21 cellular contexts compared by ENCODE assay signal in genomic region chr5:133658327-133658726, GRCh38. TPM values are rescaled to one million over a fixed set of nuclear protein-coding genes. Genes with fewer than 3 reads are reported as not detected.
"Had no signal": no experiment of that assay in that cellular context is flagged by ENCODE, and none has a peak within 500 bp of the region (broad histone marks: within the 10 kb centered on the region; RNA-seq: fewer than 3 reads in every experiment).

No MANE protein-coding gene starts in this region.

- DNase-seq: activated gamma-delta T cell treated with Interleukin-2 at 50 U/mL for 16 hours; activated T-cell treated with anti-CD3 and anti-CD28 coated beads, Interleukin-2, amount 50 U/mL, for 1 hour; adrenal gland; central memory CD4-positive, alpha-beta T cell; dermis blood vessel endothelial cell; effector CD8-positive, alpha-beta T cell; erythroblast; foreskin fibroblast; lower lobe of right lung; naive thymus-derived CD4-positive, alpha-beta T cell; posterior cingulate gyrus; right lobe of liver; stimulated activated CD4-positive, alpha-beta T cell treated with anti-CD3 and anti-CD28 coated beads, Interleukin-1b, Interleukin-23, amount 100 ng/mL, for 48 hours; stimulated activated naive CD8-positive, alpha-beta T cell treated with anti-CD3 and anti-CD28 coated beads, Interleukin-15, amount 100 ng/mL, for 72 hours; tibial artery had no signal

- H3K36me3 Mint-ChIP-seq: activated naive CD8-positive, alpha-beta T cell; naive thymus-derived CD4-positive, alpha-beta T cell; neural progenitor cell; WTC11 had no signal

- ATAC-seq: left lobe of liver; lower lobe of right lung; naive thymus-derived CD4-positive, alpha-beta T cell; right lobe of liver; stimulated activated naive CD8-positive, alpha-beta T cell treated with anti-CD3 and anti-CD28 coated beads, Interleukin-15, amount 100 ng/mL, for 72 hours; WTC11 had no signal

- H3K27ac Mint-ChIP-seq: activated naive CD8-positive, alpha-beta T cell; naive thymus-derived CD4-positive, alpha-beta T cell; neural progenitor cell; stimulated activated naive CD8-positive, alpha-beta T cell treated with anti-CD3 and anti-CD28 coated beads, Interleukin-15, amount 100 ng/mL, for 72 hours; WTC11 had no signal

- H3K9me3 Mint-ChIP-seq: naive thymus-derived CD4-positive, alpha-beta T cell; neural progenitor cell; stimulated activated naive CD8-positive, alpha-beta T cell treated with anti-CD3 and anti-CD28 coated beads, Interleukin-15, amount 100 ng/mL, for 72 hours; WTC11 had no signal

RNA-seq across cellular contexts. Expression of gene FSTL4, which starts 46.0 kb away (rescaled TPM):
- total RNA-seq: kidney epithelial cell, left lobe of liver, mesenteric fat pad had no signal
